Comparison of ENCODE assay signal across 8 cellular contexts in genomic region chr7:129188372-129188891, GRCh38. TPM values are rescaled to one million over a fixed set of nuclear protein-coding genes. Genes with fewer than 3 reads are reported as not detected.
DNase-seq lines count a peak whose midpoint lies in the region; ATAC-seq and TF ChIP-seq lines count a peak whose summit lies in the region.

SMO (plus strand) TSS chr7:129188633; CDS start chr7:129189152, 519 bp downstream.

- no peaks in the 10 kb centered on the region for H3K9me3 ChIP-seq in SK-N-SH

- 1% methylated on average over 29 of the region's 48 CpGs for WGBS in SK-N-SH (ENCODE audit: low lambda C conversion rate)

- peaks cover 44% of the 10 kb centered on the region for H3K79me2 ChIP-seq in SK-N-SH (ENCODE audit: insufficient read depth)

- TF ChIP-seq CTCF in BJ (IDR thresholded peaks at IDR 0.05; ENCODE audit: insufficient read depth, low read depth, low read length) (no peak), SK-N-SH (IDR thresholded peaks at IDR 0.05) (no peak)

- peak within 1 kb of the TSS; percentile 90 for H3K9ac ChIP-seq in SK-N-SH

- TF ChIP-seq RAD21 in SK-N-SH (IDR thresholded peaks at IDR 0.05; ENCODE audit: low read length): no peak

- H3K4me3 ChIP-seq in BJ (ENCODE audit: low read depth, low read length) (peak within 1 kb of the TSS; percentile 61), SK-N-SH (ENCODE audit: low read depth in 2 of 2, low read length in 1 of 2) (peak within 1 kb of the TSS; percentile 72 to 93)

- H3K36me3 ChIP-seq in BJ (ENCODE audit: control insufficient read depth, insufficient read depth, low read length): no peaks in the 10 kb centered on the region
- H3K36me3 ChIP-seq in SK-N-SH (replicated peaks in 1 of 2; ENCODE audit: control insufficient read depth in 1 of 2, insufficient read depth in 2 of 2, low read length in 1 of 2): no peaks in the 10 kb centered on the region

- no peaks in the 10 kb centered on the region for H3K9me2 ChIP-seq in SK-N-SH

- DNase-seq in BJ (ENCODE audit: low read depth) (no peak), SK-N-SH (peak; percentile 96), myocyte (ENCODE audit: low read depth) (peak; percentile 33), NCI-H2029 treated with DMSO at 0.1 percent for 48 hours (lab: John Stamatoyannopoulos, UW) (no peak), NCI-H1930 (lab: John Stamatoyannopoulos, UW) (no peak), HCEC 1CT (no peak)

- POLR2A ChIA-PET in BJ (lab: Charles Lee) (interaction anchor here (0.5 to 0.6 kb wide), 2 partner anchors 11 to 23 kb away, joined by 3 to 29 read pairs; no protein-coding TSS in a partner anchor), SK-N-SH (lab: Yijun Ruan, JAX) (interaction anchor here (0.6 to 1.1 kb wide), 2 partner anchors 20 to 85 kb away, joined by 3 read pairs; no protein-coding TSS in a partner anchor)

- peak within 1 kb of the TSS; percentile 90 for H2AFZ ChIP-seq in SK-N-SH (ENCODE audit: low read depth)

- CTCF ChIA-PET in BJ (lab: Yijun Ruan, JAX) (interaction anchor here (1.1 to 2.2 kb wide), 4 partner anchors 22 to 96 kb away, joined by 3 to 11 read pairs (median 8); no protein-coding TSS in a partner anchor), SK-N-SH (lab: Yijun Ruan, JAX) (interaction anchor here (0.7 to 4.1 kb wide), 12 partner anchors 9 to 625 kb away, joined by 3 to 45 read pairs (median 4); partner anchors contain the start of genes STRIP2 and TSPAN33)

- H3K27me3 ChIP-seq in BJ (ENCODE audit: control insufficient read depth, insufficient read depth, low read length) (peaks cover 2% of the 10 kb centered on the region; the same call in 1 of the 2 replicates), SK-N-SH (ENCODE audit: insufficient read depth) (no peaks in the 10 kb centered on the region)

- H3K4me2 ChIP-seq in SK-N-SH: peak within 1 kb of the TSS; percentile 92

- H3F3A ChIP-seq in SK-N-SH (replicated peaks; ENCODE audit: insufficient read depth): no peaks in the 10 kb centered on the region

- ATAC-seq in GM19023 (IDR thresholded peaks at IDR 0.05; ENCODE audit: unreplicated experiment): peak; percentile 56
- ATAC-seq in esophagus mucosa: peak; percentile 19

- H3K27ac ChIP-seq in SK-N-SH (ENCODE audit: low read depth in 2 of 2, low read length in 1 of 2): peak within 1 kb of the TSS; percentile 42 to 54; a peak in 2 of 4 replicates

- TF ChIP-seq EP300 in SK-N-SH (IDR thresholded peaks at IDR 0.05; ENCODE audit: borderline replicate concordance in 1 of 2, low read depth in 1 of 2, low read length in 1 of 2): 0 out of 4 replicates have a peak, but pooled peaks of 1 of the 2 experiments have one; percentile 12

- peaks cover 0 to 20% of the 10 kb centered on the region in 2 experiments; a peak in 2 of 4 replicates for H3K4me1 ChIP-seq in SK-N-SH (ENCODE audit: control insufficient read depth in 1 of 2, insufficient read depth in 2 of 2, low read depth in 1 of 2, low read length in 1 of 2)

- peaks cover 22% of the 10 kb centered on the region for H4K20me1 ChIP-seq in SK-N-SH (ENCODE audit: insufficient read depth)

TF ChIP-seq in SK-N-SH, 30 proteins besides CTCF, POLR2A, EP300 and RAD21:
- TF ChIP-seq TEAD4 (IDR thresholded peaks at IDR 0.05; ENCODE audit: borderline replicate concordance, insufficient read depth): no peak
- peak; percentile 13; the same call in 1 of the 2 replicates for TF ChIP-seq TCF12 (IDR thresholded peaks at IDR 0.05)
- peak; percentile 43; the same call in 1 of the 2 replicates for TF ChIP-seq NFIC (IDR thresholded peaks at IDR 0.05; ENCODE audit: borderline replicate concordance)
- peak; percentile 65 for TF ChIP-seq TAF1 (IDR thresholded peaks at IDR 0.05; ENCODE audit: borderline replicate concordance, low read depth, low read length)
- no peak for TF ChIP-seq RXRA (IDR thresholded peaks at IDR 0.05; ENCODE audit: borderline replicate concordance, low read depth)
- peak; percentile 76; the same call in 1 of the 2 replicates for TF ChIP-seq MAX (IDR thresholded peaks at IDR 0.05; ENCODE audit: low read depth)
- peak; percentile 52 for TF ChIP-seq CHD2 (IDR thresholded peaks at IDR 0.05; ENCODE audit: low read length, partially characterized antibody)
- TF ChIP-seq POLR2AphosphoS5 (IDR thresholded peaks at IDR 0.05; ENCODE audit: low read depth, low read length): peak; percentile 74; the same call in 1 of the 2 replicates

RNA-seq across cellular contexts. Expression of gene SMO, which starts in this region (rescaled TPM):
- 7.6 and 10.8 TPM in 2 replicates for polyA plus RNA-seq in BJ (2011; rRNA removed)
- 11.5 and 21.1 TPM in 2 replicates for polyA minus RNA-seq in BJ (2011; rRNA and poly(A)+ RNA removed)
- 34.5 and 37.0 TPM in 2 replicates for polyA plus RNA-seq in SK-N-SH (2012; rRNA removed)
- 13.5 and 23.1 TPM in 2 replicates for polyA plus RNA-seq in SK-N-SH (2012; cell fraction: cytosol; rRNA removed)
- 75.6 and 79.8 TPM in 2 replicates for polyA plus RNA-seq in SK-N-SH (2012; cell fraction: nucleus; rRNA removed)
- 7.1 TPM for total RNA-seq in esophagus mucosa
- 2.2 and 4.3 TPM in 2 replicates for total RNA-seq in myocyte
- 9.3 TPM for polyA plus RNA-seq in myocyte (2012)

Comparison
In these comparisons a context has a peak if more than half of its experiments do, and no peak if none do; other contexts are left out.
1. DNase-seq: peak in SK-N-SH (single experiment) and myocyte (single experiment); none in BJ (single experiment), NCI-H2029 treated with DMSO at 0.1 percent for 48 hours (single experiment), NCI-H1930 (0 of 2) and HCEC 1CT (single experiment).